ENCODE assay signal across 10 cellular contexts in genomic region chr12:22312336-22312735, GRCh38. TPM values are rescaled to one million over a fixed set of nuclear protein-coding genes. Genes with fewer than 3 reads are reported as not detected.
DNase-seq lines count a peak whose midpoint lies in the region; ATAC-seq and FAIRE-seq lines count a peak whose summit lies in the region.
"Had no signal": no experiment of that assay in that cellular context is flagged by ENCODE, and none has a peak within 500 bp of the region (broad histone marks: within the 10 kb centered on the region; RNA-seq: fewer than 3 reads in every experiment).

No MANE protein-coding gene starts in this region.

- FAIRE-seq in HTR-8/SVneo (lab: Jason Lieb, UNC): no peak

- ATAC-seq in HG02840 (IDR thresholded peaks at IDR 0.05; ENCODE audit: low FRiP score, unreplicated experiment): no peak
- ATAC-seq: WTC11 had no signal

- DNase-seq in NCI-H526 (lab: John Stamatoyannopoulos, UW) (peak; percentile 50 to 69), dermis blood vessel endothelial cell (peak; percentile 59), iris pigment epithelial cell (ENCODE audit: low read depth) (peak; percentile 12), superior temporal gyrus (ENCODE audit: extremely low spot score) (peak; percentile 91), HTR-8/SVneo (ENCODE audit: insufficient read length, low spot score) (no peak)
- no peak for DNase-seq in activated CD8-positive, alpha-beta memory T cell treated with anti-CD3 and anti-CD28 coated beads, Interleukin-2, amount 50 U/mL, for 48 hours
- DNase-seq: H9, NCI-H1092 treated with DMSO at 0.1 percent for 48 hours had no signal

RNA-seq across cellular contexts. Expression of gene ST8SIA1, which starts 22.2 kb away (rescaled TPM):
- total RNA-seq in dermis blood vessel endothelial cell: 0.14 and 0.17 TPM in 2 replicates
- total RNA-seq: H9 had no signal

Comparison
In these comparisons a context has a peak if more than half of its experiments do, and no peak if none do; other contexts are left out.
1. DNase-seq: peak in NCI-H526 (2 of 2), dermis blood vessel endothelial cell (single experiment), iris pigment epithelial cell (single experiment) and superior temporal gyrus (single experiment); none in HTR-8/SVneo (single experiment) and activated CD8-positive, alpha-beta memory T cell treated with anti-CD3 and anti-CD28 coated beads, Interleukin-2, amount 50 U/mL, for 48 hours (single experiment).